2 cellular contexts compared by ENCODE assay signal in the genomic region with DNA sequence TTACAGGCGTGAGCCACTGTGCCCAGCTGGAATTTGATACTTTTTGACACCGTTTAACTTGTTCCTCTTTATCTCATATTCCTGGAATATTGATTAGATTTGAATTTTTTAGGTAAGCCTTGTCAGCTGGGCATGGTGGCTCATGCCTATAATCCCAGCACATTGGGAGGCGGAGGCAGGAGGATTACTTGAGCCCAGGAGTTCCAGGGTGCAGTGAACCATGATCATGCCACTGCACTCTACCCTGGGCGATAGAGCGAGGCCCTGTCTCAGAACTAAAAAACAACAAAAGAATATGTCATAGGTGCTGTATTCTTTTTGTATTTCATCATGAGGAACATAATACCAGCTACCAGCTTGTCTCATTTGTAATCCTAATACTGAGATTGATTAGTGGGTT.
TF ChIP-seq lines count a peak whose summit lies in the region.

No MANE protein-coding gene starts in this region.

TF ChIP-seq in A549, 52 proteins besides CTCF, POLR2A, EP300 and RAD21 (continued from another document):
- no peak for TF ChIP-seq NPAS2 (CRISPR knock-in tag; IDR thresholded peaks at IDR 0.05; ENCODE audit: borderline replicate concordance)
- no peak for TF ChIP-seq EHF (CRISPR knock-in tag; IDR thresholded peaks at IDR 0.05)
- no peak for TF ChIP-seq RARB (CRISPR knock-in tag; IDR thresholded peaks at IDR 0.05)

TF ChIP-seq in GM23338, 12 proteins besides CTCF, POLR2A, EP300 and RAD21:
- TF ChIP-seq, protein P1, sequence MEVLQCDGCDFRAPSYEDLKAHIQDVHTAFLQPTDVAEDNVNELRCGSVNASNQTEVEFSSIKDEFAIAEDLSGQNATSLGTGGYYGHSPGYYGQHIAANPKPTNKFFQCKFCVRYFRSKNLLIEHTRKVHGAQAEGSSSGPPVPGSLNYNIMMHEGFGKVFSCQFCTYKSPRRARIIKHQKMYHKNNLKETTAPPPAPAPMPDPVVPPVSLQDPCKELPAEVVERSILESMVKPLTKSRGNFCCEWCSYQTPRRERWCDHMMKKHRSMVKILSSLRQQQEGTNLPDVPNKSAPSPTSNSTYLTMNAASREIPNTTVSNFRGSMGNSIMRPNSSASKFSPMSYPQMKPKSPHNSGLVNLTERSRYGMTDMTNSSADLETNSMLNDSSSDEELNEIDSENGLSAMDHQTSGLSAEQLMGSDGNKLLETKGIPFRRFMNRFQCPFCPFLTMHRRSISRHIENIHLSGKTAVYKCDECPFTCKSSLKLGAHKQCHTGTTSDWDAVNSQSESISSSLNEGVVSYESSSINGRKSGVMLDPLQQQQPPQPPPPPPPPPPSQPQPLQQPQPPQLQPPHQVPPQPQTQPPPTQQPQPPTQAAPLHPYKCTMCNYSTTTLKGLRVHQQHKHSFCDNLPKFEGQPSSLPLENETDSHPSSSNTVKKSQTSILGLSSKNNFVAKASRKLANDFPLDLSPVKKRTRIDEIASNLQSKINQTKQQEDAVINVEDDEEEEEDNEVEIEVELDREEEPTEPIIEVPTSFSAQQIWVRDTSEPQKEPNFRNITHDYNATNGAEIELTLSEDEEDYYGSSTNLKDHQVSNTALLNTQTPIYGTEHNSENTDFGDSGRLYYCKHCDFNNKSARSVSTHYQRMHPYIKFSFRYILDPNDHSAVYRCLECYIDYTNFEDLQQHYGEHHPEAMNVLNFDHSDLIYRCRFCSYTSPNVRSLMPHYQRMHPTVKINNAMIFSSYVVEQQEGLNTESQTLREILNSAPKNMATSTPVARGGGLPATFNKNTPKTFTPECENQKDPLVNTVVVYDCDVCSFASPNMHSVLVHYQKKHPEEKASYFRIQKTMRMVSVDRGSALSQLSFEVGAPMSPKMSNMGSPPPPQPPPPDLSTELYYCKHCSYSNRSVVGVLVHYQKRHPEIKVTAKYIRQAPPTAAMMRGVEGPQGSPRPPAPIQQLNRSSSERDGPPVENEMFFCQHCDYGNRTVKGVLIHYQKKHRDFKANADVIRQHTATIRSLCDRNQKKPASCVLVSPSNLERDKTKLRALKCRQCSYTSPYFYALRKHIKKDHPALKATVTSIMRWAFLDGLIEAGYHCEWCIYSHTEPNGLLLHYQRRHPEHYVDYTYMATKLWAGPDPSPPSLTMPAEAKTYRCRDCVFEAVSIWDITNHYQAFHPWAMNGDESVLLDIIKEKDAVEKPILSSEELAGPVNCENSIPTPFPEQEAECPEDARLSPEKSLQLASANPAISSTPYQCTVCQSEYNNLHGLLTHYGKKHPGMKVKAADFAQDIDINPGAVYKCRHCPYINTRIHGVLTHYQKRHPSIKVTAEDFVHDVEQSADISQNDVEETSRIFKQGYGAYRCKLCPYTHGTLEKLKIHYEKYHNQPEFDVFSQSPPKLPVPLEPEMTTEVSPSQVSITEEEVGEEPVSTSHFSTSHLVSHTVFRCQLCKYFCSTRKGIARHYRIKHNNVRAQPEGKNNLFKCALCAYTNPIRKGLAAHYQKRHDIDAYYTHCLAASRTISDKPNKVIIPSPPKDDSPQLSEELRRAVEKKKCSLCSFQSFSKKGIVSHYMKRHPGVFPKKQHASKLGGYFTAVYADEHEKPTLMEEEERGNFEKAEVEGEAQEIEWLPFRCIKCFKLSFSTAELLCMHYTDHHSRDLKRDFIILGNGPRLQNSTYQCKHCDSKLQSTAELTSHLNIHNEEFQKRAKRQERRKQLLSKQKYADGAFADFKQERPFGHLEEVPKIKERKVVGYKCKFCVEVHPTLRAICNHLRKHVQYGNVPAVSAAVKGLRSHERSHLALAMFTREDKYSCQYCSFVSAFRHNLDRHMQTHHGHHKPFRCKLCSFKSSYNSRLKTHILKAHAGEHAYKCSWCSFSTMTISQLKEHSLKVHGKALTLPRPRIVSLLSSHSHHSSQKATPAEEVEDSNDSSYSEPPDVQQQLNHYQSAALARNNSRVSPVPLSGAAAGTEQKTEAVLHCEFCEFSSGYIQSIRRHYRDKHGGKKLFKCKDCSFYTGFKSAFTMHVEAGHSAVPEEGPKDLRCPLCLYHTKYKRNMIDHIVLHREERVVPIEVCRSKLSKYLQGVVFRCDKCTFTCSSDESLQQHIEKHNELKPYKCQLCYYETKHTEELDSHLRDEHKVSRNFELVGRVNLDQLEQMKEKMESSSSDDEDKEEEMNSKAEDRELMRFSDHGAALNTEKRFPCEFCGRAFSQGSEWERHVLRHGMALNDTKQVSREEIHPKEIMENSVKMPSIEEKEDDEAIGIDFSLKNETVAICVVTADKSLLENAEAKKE (CRISPR knock-in tag; IDR thresholded peaks at IDR 0.05), result no peak
- TF ChIP-seq NANOG (IDR thresholded peaks at IDR 0.05; ENCODE audit: borderline replicate concordance) (no peak), POLR2AphosphoS5 (IDR thresholded peaks at IDR 0.05; ENCODE audit: low read depth) (no peak), STAT1 (IDR thresholded peaks at IDR 0.05; ENCODE audit: unreplicated experiment) (no peak), EZH2 (IDR thresholded peaks at IDR 0.05; ENCODE audit: low read depth, unreplicated experiment) (no peak), ZNF114 (CRISPR knock-in tag; IDR thresholded peaks at IDR 0.05) (no peak), JUNB (IDR thresholded peaks at IDR 0.05; ENCODE audit: unreplicated experiment) (no peak), ZNF331 (CRISPR knock-in tag; IDR thresholded peaks at IDR 0.05; ENCODE audit: low read depth) (no peak)
- TF ChIP-seq, protein P2, sequence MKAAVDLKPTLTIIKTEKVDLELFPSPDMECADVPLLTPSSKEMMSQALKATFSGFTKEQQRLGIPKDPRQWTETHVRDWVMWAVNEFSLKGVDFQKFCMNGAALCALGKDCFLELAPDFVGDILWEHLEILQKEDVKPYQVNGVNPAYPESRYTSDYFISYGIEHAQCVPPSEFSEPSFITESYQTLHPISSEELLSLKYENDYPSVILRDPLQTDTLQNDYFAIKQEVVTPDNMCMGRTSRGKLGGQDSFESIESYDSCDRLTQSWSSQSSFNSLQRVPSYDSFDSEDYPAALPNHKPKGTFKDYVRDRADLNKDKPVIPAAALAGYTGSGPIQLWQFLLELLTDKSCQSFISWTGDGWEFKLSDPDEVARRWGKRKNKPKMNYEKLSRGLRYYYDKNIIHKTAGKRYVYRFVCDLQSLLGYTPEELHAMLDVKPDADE (IDR thresholded peaks at IDR 0.05), result no peak
- TF ChIP-seq, protein P3, sequence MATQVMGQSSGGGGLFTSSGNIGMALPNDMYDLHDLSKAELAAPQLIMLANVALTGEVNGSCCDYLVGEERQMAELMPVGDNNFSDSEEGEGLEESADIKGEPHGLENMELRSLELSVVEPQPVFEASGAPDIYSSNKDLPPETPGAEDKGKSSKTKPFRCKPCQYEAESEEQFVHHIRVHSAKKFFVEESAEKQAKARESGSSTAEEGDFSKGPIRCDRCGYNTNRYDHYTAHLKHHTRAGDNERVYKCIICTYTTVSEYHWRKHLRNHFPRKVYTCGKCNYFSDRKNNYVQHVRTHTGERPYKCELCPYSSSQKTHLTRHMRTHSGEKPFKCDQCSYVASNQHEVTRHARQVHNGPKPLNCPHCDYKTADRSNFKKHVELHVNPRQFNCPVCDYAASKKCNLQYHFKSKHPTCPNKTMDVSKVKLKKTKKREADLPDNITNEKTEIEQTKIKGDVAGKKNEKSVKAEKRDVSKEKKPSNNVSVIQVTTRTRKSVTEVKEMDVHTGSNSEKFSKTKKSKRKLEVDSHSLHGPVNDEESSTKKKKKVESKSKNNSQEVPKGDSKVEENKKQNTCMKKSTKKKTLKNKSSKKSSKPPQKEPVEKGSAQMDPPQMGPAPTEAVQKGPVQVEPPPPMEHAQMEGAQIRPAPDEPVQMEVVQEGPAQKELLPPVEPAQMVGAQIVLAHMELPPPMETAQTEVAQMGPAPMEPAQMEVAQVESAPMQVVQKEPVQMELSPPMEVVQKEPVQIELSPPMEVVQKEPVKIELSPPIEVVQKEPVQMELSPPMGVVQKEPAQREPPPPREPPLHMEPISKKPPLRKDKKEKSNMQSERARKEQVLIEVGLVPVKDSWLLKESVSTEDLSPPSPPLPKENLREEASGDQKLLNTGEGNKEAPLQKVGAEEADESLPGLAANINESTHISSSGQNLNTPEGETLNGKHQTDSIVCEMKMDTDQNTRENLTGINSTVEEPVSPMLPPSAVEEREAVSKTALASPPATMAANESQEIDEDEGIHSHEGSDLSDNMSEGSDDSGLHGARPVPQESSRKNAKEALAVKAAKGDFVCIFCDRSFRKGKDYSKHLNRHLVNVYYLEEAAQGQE (IDR thresholded peaks at IDR 0.05; ENCODE audit: unreplicated experiment), result no peak
TF ChIP-seq in GM23338: peak in this region for 0.
